ENCODE assay signal across 9 cellular contexts in the genomic region with DNA sequence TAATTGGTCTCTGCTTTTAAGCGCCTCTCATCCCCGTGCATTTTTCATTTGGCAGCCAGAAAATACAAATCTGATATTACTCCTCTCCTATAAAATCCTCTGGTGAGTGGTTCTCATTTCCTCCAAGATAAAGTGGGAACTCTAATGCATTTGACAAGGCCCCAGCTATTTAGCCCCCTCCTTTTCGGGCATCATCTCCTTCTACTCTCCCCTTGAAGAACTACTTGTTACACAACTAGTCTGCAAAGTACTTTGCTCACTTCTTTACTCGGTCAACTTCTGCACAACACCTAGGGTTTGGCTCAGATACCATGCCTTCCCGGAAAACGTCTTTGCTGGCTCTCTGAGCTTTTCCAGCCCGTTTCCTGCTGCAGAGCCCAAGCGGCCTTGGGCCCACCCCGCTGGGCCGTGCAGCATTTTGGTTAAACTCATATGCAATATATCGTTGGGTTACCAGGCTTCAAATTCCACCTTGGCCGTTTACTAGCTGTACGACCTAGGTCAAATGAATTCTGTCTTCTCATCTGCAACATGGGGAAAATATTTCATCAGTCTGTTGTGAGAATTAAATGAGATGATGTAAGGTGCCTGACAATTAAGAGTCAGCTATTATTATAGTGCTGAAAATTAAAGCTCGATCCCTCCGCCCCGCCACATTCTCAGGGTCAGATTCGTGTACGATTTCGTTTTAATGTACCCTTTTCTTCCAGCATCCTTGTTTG. TPM values are rescaled to one million over a fixed set of nuclear protein-coding genes. Genes with fewer than 3 reads are reported as not detected.
DNase-seq lines count a peak whose midpoint lies in the region; ATAC-seq, FAIRE-seq and TF ChIP-seq lines count a peak whose summit lies in the region.
"Had no signal": no experiment of that assay in that cellular context is flagged by ENCODE, and none has a peak within 500 bp of the region (broad histone marks: within the 10 kb centered on the region; RNA-seq: fewer than 3 reads in every experiment).

No MANE protein-coding gene starts in this region.

- H3K27me3 ChIP-seq in ACC112 (ENCODE audit: insufficient read depth, low read length) (no peaks in the 10 kb centered on the region), mononuclear cell (ENCODE audit: insufficient read depth, low read length) (no peaks in the 10 kb centered on the region)

- DNase-seq in HFFc6 (no peak), putamen (ENCODE audit: low spot score) (no peak), GM12891 (ENCODE audit: insufficient read length, low spot score) (no peak)
- DNase-seq in stimulated activated CD4-positive, alpha-beta T cell treated with anti-CD3 and anti-CD28 coated beads, Interleukin-4, amount 100 ng/mL, for 1 hour, result no peak

- peak overlapping the region; percentile 98 for H3K27ac Mint-ChIP-seq in HFFc6
- peak overlapping the region; percentile 100 for H3K27ac Mint-ChIP-seq in brain

- TF ChIP-seq CTCF in HFFc6 (IDR thresholded peaks at IDR 0.05) (no peak), brain (conservative IDR thresholded peaks at IDR 0.05) (no peak)

- no peak for ATAC-seq in HG03196 (IDR thresholded peaks at IDR 0.05; ENCODE audit: unreplicated experiment)

- H3K4me1 Mint-ChIP-seq in HFFc6 (ENCODE audit: low read depth) (peaks cover 51% of the 10 kb centered on the region), brain (peaks cover 45% of the 10 kb centered on the region)

- no peaks in the 10 kb centered on the region for H3K9me3 ChIP-seq in mononuclear cell (ENCODE audit: low read depth, low read length)

- H3K4me3 Mint-ChIP-seq in HFFc6, result peak overlapping the region; percentile 98
- peak overlapping the region; percentile 90 to 98 (median 96) for H3K4me3 Mint-ChIP-seq in brain

- H3K4me3 ChIP-seq in ACC112 (ENCODE audit: low read depth, low read length) (peak overlapping the region; percentile 100), mononuclear cell (ENCODE audit: low read length) (peak overlapping the region; percentile 85)

- no peak for FAIRE-seq in GM12891 (lab: Jason Lieb, UNC)
- FAIRE-seq: endometrium had no signal

- peaks cover 34% of the 10 kb centered on the region for H3K4me1 ChIP-seq in ACC112 (ENCODE audit: control insufficient read depth, insufficient read depth, low read length, unreplicated experiment)
- H3K4me1 ChIP-seq in mononuclear cell (ENCODE audit: insufficient read depth, low read length), result peaks cover 44% of the 10 kb centered on the region

- TF ChIP-seq POLR2A in GM12891 (IDR thresholded peaks at IDR 0.05; ENCODE audit: low read depth, low read length), result no peak

- peak overlapping the region; percentile 92 for H3K27ac ChIP-seq in ACC112 (ENCODE audit: low read depth, low read length)

- H3K36me3 Mint-ChIP-seq in HFFc6 (ENCODE audit: low read depth) (peaks cover 6% of the 10 kb centered on the region), brain (peaks cover 10% of the 10 kb centered on the region)

- no peaks in the 10 kb centered on the region; the same call in none of the 2 replicates for H3K27me3 Mint-ChIP-seq in HFFc6 (ENCODE audit: insufficient read depth)
- H3K27me3 Mint-ChIP-seq in brain, result peaks cover 21% of the 10 kb centered on the region

- H3K9me3 Mint-ChIP-seq in HFFc6 (no peaks in the 10 kb centered on the region), brain (peaks cover 0 to 1% (median 0%) of the 10 kb centered on the region in 5 experiments)

- H3K36me3 ChIP-seq in ACC112 (ENCODE audit: insufficient read depth, low read length), result peaks cover 4% of the 10 kb centered on the region; the same call in 1 of the 2 replicates

- H3K79me2 ChIP-seq in ACC112 (ENCODE audit: control insufficient read depth, insufficient read depth, low read length, unreplicated experiment), result peaks cover 44% of the 10 kb centered on the region

- H2AFZ ChIP-seq in ACC112 (ENCODE audit: low read length, unreplicated experiment), result peak overlapping the region; percentile 81

TF ChIP-seq in GM12891, 5 proteins besides CTCF, POLR2A, EP300 and RAD21:
- no peak for TF ChIP-seq TAF1 (IDR thresholded peaks at IDR 0.05; ENCODE audit: low read depth, low read length)
- no peak for TF ChIP-seq SPI1 (IDR thresholded peaks at IDR 0.05; ENCODE audit: low read depth, low read length)
- TF ChIP-seq POU2F2 (IDR thresholded peaks at IDR 0.05; ENCODE audit: low read depth, low read length), result no peak
- TF ChIP-seq POLR2AphosphoS5 (IDR thresholded peaks at IDR 0.05; ENCODE audit: low read depth, low read length), result no peak
- no peak for TF ChIP-seq PAX5 (IDR thresholded peaks at IDR 0.05; ENCODE audit: insufficient read depth, low read length, severe bottlenecking)

RNA-seq across cellular contexts. Expression of a gene that starts 0.9 kb away (rescaled TPM):
- 100 to 1,000 TPM; 132 to 170 (median 146) TPM for total RNA-seq in HFFc6 (2021; fragmentation: NEBNext Ultra II Directional; extraction: Animal tissue kit (Norgen Biotek cat#: 25700))
- 160 TPM for polyA plus RNA-seq in brain (ENCODE audit: insufficient read depth, low read depth, low replicate concordance)
- total RNA-seq in mononuclear cell, result 72.4 TPM
- 166 TPM for polyA plus RNA-seq in GM12891 (2012; ENCODE audit: low read depth, missing spikeins)

RNA-seq across cellular contexts. Expression of a gene that starts 13.0 kb away (rescaled TPM):
- total RNA-seq in HFFc6 (2021; fragmentation: NEBNext Ultra II Directional; extraction: Animal tissue kit (Norgen Biotek cat#: 25700)), result not detected
- polyA plus RNA-seq in brain (ENCODE audit: insufficient read depth, low read depth, low replicate concordance), result 8.9 TPM
- total RNA-seq in mononuclear cell, result 8.1 TPM
- polyA plus RNA-seq in GM12891 (2012; ENCODE audit: low read depth, missing spikeins), result not detected

RNA-seq across cellular contexts. Expression of a gene that starts 47.7 kb away (rescaled TPM):
- total RNA-seq in HFFc6 (2021; fragmentation: NEBNext Ultra II Directional; extraction: Animal tissue kit (Norgen Biotek cat#: 25700)), result not detected
- polyA plus RNA-seq in brain (ENCODE audit: insufficient read depth, low read depth, low replicate concordance), result 0.68 TPM
- total RNA-seq in mononuclear cell, result not detected
- polyA plus RNA-seq in GM12891 (2012; ENCODE audit: low read depth, missing spikeins), result not detected

RNA-seq across cellular contexts. Expression of a gene that starts 55.4 kb away (rescaled TPM):
- not detected for total RNA-seq in HFFc6 (2021; fragmentation: NEBNext Ultra II Directional; extraction: Animal tissue kit (Norgen Biotek cat#: 25700))
- polyA plus RNA-seq in brain (ENCODE audit: insufficient read depth, low read depth, low replicate concordance), result not detected
- under 0.01 TPM for total RNA-seq in mononuclear cell
- polyA plus RNA-seq in GM12891 (2012; ENCODE audit: low read depth, missing spikeins), result not detected
